ENCODE assay signal across 4 cellular contexts in genomic region chr7:85452674-85453073, GRCh38.
"Had no signal": no experiment of that assay in that cellular context is flagged by ENCODE, and none has a peak within 500 bp of the region (broad histone marks: within the 10 kb centered on the region; RNA-seq: fewer than 3 reads in every experiment).

No MANE protein-coding gene starts in this region.

- H3K4me3 ChIP-seq: GM23338 had no signal

- H3K4me2 ChIP-seq: GM23338 had no signal

- H3K27ac Mint-ChIP-seq: GM23338, H9 had no signal

- H3K4me3 Mint-ChIP-seq: GM23338, H9 had no signal

- H2AFZ ChIP-seq: GM23338 had no signal

- ATAC-seq: GM23338 had no signal

- DNase-seq: H9, HCEC 1CT, IMR-90 had no signal

- H3K9me3 Mint-ChIP-seq: GM23338, H9 had no signal
